Comparison of ENCODE assay signal across 14 cellular contexts in genomic region chr11:47391711-47392432, GRCh38. TPM values are rescaled to one million over a fixed set of nuclear protein-coding genes. Genes with fewer than 3 reads are reported as not detected.
DNase-seq lines count a peak whose midpoint lies in the region; ATAC-seq and TF ChIP-seq lines count a peak whose summit lies in the region.
"Had no signal": no experiment of that assay in that cellular context is flagged by ENCODE, and none has a peak within 500 bp of the region (broad histone marks: within the 10 kb centered on the region; RNA-seq: fewer than 3 reads in every experiment).

No MANE protein-coding gene starts in this region.

- H3K27ac ChIP-seq in naive thymus-derived CD4-positive, alpha-beta T cell (ENCODE audit: low read depth, low read length) = no peak overlapping the region
- H3K27ac ChIP-seq in upper lobe of left lung = peak overlapping the region; percentile 94 to 97 (median 95)
- H3K27ac ChIP-seq: SJCRH30 had no signal

- H3K4me1 Mint-ChIP-seq in central memory CD8-positive, alpha-beta T cell = peaks cover 38% of the 10 kb centered on the region
- peaks cover 16 to 61% (median 46%) of the 10 kb centered on the region in 7 donors for H3K4me1 Mint-ChIP-seq in naive thymus-derived CD4-positive, alpha-beta T cell
- peaks cover 45% of the 10 kb centered on the region for H3K4me1 Mint-ChIP-seq in activated T-cell treated with anti-CD3 and anti-CD28 coated beads, Interleukin-2, amount 50 U/mL, for 4 hours (ENCODE audit: low read depth)

- H3K4me3 ChIP-seq in naive thymus-derived CD4-positive, alpha-beta T cell (ENCODE audit: low read length) = no peak overlapping the region
- no peak overlapping the region for H3K4me3 ChIP-seq in upper lobe of left lung
- H3K4me3 ChIP-seq: MG63, SJCRH30 had no signal

- H3K4me3 Mint-ChIP-seq in central memory CD8-positive, alpha-beta T cell = no peak overlapping the region
- peak overlapping the region in 1 of 10 donors; percentile 9 for H3K4me3 Mint-ChIP-seq in naive thymus-derived CD4-positive, alpha-beta T cell
- H3K4me3 Mint-ChIP-seq in activated T-cell treated with anti-CD3 and anti-CD28 coated beads, Interleukin-2, amount 50 U/mL, for 4 hours = no peak overlapping the region

- no peaks in the 10 kb centered on the region for H3K36me3 Mint-ChIP-seq in central memory CD8-positive, alpha-beta T cell (ENCODE audit: insufficient read depth)
- no peaks in the 10 kb centered on the region for H3K36me3 Mint-ChIP-seq in naive thymus-derived CD4-positive, alpha-beta T cell
- H3K36me3 Mint-ChIP-seq in activated T-cell treated with anti-CD3 and anti-CD28 coated beads, Interleukin-2, amount 50 U/mL, for 4 hours (ENCODE audit: insufficient read depth) = no peaks in the 10 kb centered on the region

- DNase-seq in cardiac septum (ENCODE audit: low spot score) (peak; percentile 56), Right ventricle myocardium inferior (ENCODE audit: missing footprints) (no peak), upper lobe of left lung (no peak), NOMO-1 treated with dmso at 0.1 percent for 144 hours (lab: John Stamatoyannopoulos, UW; ENCODE audit: unreplicated experiment) (no peak)
- no peak for DNase-seq in central memory CD8-positive, alpha-beta T cell (ENCODE audit: low spot score in 2 of 2)
- no peak for DNase-seq in naive thymus-derived CD4-positive, alpha-beta T cell
- no peak for DNase-seq in activated T-cell treated with anti-CD3 and anti-CD28 coated beads, Interleukin-2, amount 50 U/mL, for 4 hours
- DNase-seq: GOT3; MG63; SJCRH30; stimulated activated CD4-positive, alpha-beta T cell treated with anti-CD3 and anti-CD28 coated beads, Interleukin-15, amount 100 ng/mL, for 24 hours had no signal

- no peaks in the 10 kb centered on the region for H3K9me3 Mint-ChIP-seq in central memory CD8-positive, alpha-beta T cell
- H3K9me3 Mint-ChIP-seq in naive thymus-derived CD4-positive, alpha-beta T cell = peaks cover 0 to 1% (median 0%) of the 10 kb centered on the region in 11 donors
- H3K9me3 Mint-ChIP-seq in activated T-cell treated with anti-CD3 and anti-CD28 coated beads, Interleukin-2, amount 50 U/mL, for 4 hours = no peaks in the 10 kb centered on the region

- H3K36me3 ChIP-seq in naive thymus-derived CD4-positive, alpha-beta T cell (ENCODE audit: control insufficient read depth in 2 of 3, insufficient read depth in 3 of 3, low read length in 3 of 3) = no peaks in the 10 kb centered on the region
- no peaks in the 10 kb centered on the region for H3K36me3 ChIP-seq in upper lobe of left lung
- H3K36me3 ChIP-seq: MG63, SJCRH30 had no signal

- no peak for TF ChIP-seq EP300 in upper lobe of left lung (IDR thresholded peaks at IDR 0.05)

- CTCF ChIA-PET in naive thymus-derived CD4-positive, alpha-beta T cell (lab: Charles Lee) = interaction anchor here (0.8 to 4.0 kb wide), 5 partner anchors 9 to 20 kb away, joined by 3 to 33 read pairs (median 6); partner anchors contain the start of gene SLC39A13

- no peak for TF ChIP-seq CTCF in upper lobe of left lung (IDR thresholded peaks at IDR 0.05)

- H3K27me3 Mint-ChIP-seq in central memory CD8-positive, alpha-beta T cell = no peaks in the 10 kb centered on the region
- H3K27me3 Mint-ChIP-seq in naive thymus-derived CD4-positive, alpha-beta T cell = no peaks in the 10 kb centered on the region
- no peaks in the 10 kb centered on the region for H3K27me3 Mint-ChIP-seq in activated T-cell treated with anti-CD3 and anti-CD28 coated beads, Interleukin-2, amount 50 U/mL, for 4 hours (ENCODE audit: low read depth)

- TF ChIP-seq POLR2A in upper lobe of left lung (IDR thresholded peaks at IDR 0.05) = no peak

- WGBS in upper lobe of left lung, 2 donors = 82 to 85% methylated on average over 10 to 16 of the region's 16 CpGs

- H3K27ac Mint-ChIP-seq in central memory CD8-positive, alpha-beta T cell (ENCODE audit: low read depth) = peak overlapping the region; percentile 91
- H3K27ac Mint-ChIP-seq in naive thymus-derived CD4-positive, alpha-beta T cell = peak overlapping the region; percentile 15 to 96 (median 65)

- no peaks in the 10 kb centered on the region for H3K9me3 ChIP-seq in naive thymus-derived CD4-positive, alpha-beta T cell (ENCODE audit: control insufficient read depth in 2 of 3, low read length in 3 of 3)
- no peaks in the 10 kb centered on the region for H3K9me3 ChIP-seq in upper lobe of left lung
- H3K9me3 ChIP-seq: MG63, SJCRH30 had no signal

- no peaks in the 10 kb centered on the region for H3K27me3 ChIP-seq in naive thymus-derived CD4-positive, alpha-beta T cell (ENCODE audit: control insufficient read depth in 2 of 2, insufficient read depth in 2 of 2, low read length in 2 of 2)
- no peaks in the 10 kb centered on the region for H3K27me3 ChIP-seq in upper lobe of left lung
- H3K27me3 ChIP-seq: MG63, SJCRH30 had no signal

- POLR2A ChIA-PET in naive thymus-derived CD4-positive, alpha-beta T cell (lab: Charles Lee) = interaction anchor here (1.1 to 6.1 kb wide), 6 partner anchors 8 to 34 kb away, joined by 5 to 41 read pairs (median 12); partner anchors contain the start of gene PSMC3

- intact Hi-C loops in cardiac septum (cut with DNase I) = no loop called here
- intact Hi-C loops in Right ventricle myocardium inferior (cut with DNase I) = no loop called here
- intact Hi-C loops in naive thymus-derived CD4-positive, alpha-beta T cell (cut with micrococcal nuclease) = no loop called here

- peaks cover 28 to 42% of the 10 kb centered on the region in 2 donors for H3K4me1 ChIP-seq in naive thymus-derived CD4-positive, alpha-beta T cell (ENCODE audit: control insufficient read depth in 2 of 2, insufficient read depth in 2 of 2, low read length in 2 of 2)
- H3K4me1 ChIP-seq in upper lobe of left lung = peaks cover 20 to 43% (median 41%) of the 10 kb centered on the region in 4 donors

- ATAC-seq in Right ventricle myocardium inferior = no peak
- ATAC-seq in central memory CD8-positive, alpha-beta T cell (replicated peaks; ENCODE audit: extremely low read depth, poor library complexity, severe bottlenecking) = no peak
- no peak for ATAC-seq in naive thymus-derived CD4-positive, alpha-beta T cell
- ATAC-seq in upper lobe of left lung (ENCODE audit: low FRiP score in 2 of 2) = no peak
- ATAC-seq in GM21526 (IDR thresholded peaks at IDR 0.05; ENCODE audit: low FRiP score, unreplicated experiment) = no peak
- ATAC-seq in activated T-cell treated with anti-CD3 and anti-CD28 coated beads, Interleukin-2, amount 50 U/mL, for 4 hours = no peak

RNA-seq across cellular contexts. Expression of gene SPI1, which starts 13.5 kb away (rescaled TPM):
- total RNA-seq in cardiac septum (12.0 TPM), Right ventricle myocardium inferior (14.6 TPM), upper lobe of left lung (100 to 1,000 TPM in 5 of 6 donors, 10 to 100 TPM in 1; 52.8 to 275 (median 179) TPM)
- 100 to 1,000 TPM in 1 of 5 experiments, 10 to 100 TPM in 1, 1 to 10 TPM in 2, not detected in 1; 5.0 to 247 (median 17.8) TPM for total RNA-seq in naive thymus-derived CD4-positive, alpha-beta T cell
- under 1 TPM in 1 of 2 donors, not detected in 1; 0.27 TPM for polyA plus RNA-seq in naive thymus-derived CD4-positive, alpha-beta T cell
- total RNA-seq in activated T-cell treated with anti-CD3 and anti-CD28 coated beads, Interleukin-2, amount 50 U/mL, for 4 hours = 1 to 10 TPM in 2 of 3 donors, under 1 TPM in 1; 0.74 to 2.3 (median 1.1) TPM
- total RNA-seq: bronchial epithelial cell, endothelial cell of umbilical vein, SJCRH30 had no signal
- polyA plus RNA-seq: endothelial cell of umbilical vein had no signal

RNA-seq across cellular contexts. Expression of gene SLC39A13, which starts 16.5 kb away (rescaled TPM):
- 72.2 TPM for total RNA-seq in cardiac septum
- total RNA-seq in Right ventricle myocardium inferior = 35.0 TPM
- 10 to 100 TPM; 29.9 to 60.4 (median 45.1) TPM for total RNA-seq in naive thymus-derived CD4-positive, alpha-beta T cell
- polyA plus RNA-seq in naive thymus-derived CD4-positive, alpha-beta T cell = 10 to 100 TPM; 21.4 to 40.7 TPM
- 10 to 100 TPM; 47.9 to 98.8 (median 62.8) TPM for total RNA-seq in upper lobe of left lung
- total RNA-seq in activated T-cell treated with anti-CD3 and anti-CD28 coated beads, Interleukin-2, amount 50 U/mL, for 4 hours = 10 to 100 TPM; 18.7 to 20.8 (median 19.5) TPM

RNA-seq across cellular contexts. Expression of gene PSMC3, which starts 34.4 kb away (rescaled TPM):
- total RNA-seq in cardiac septum = 132 TPM
- 160 TPM for total RNA-seq in Right ventricle myocardium inferior
- 100 to 1,000 TPM in 1 of 5 experiments, 10 to 100 TPM in 4; 42.2 to 149 (median 51.3) TPM for total RNA-seq in naive thymus-derived CD4-positive, alpha-beta T cell
- polyA plus RNA-seq in naive thymus-derived CD4-positive, alpha-beta T cell = 100 to 1,000 TPM; 106 to 128 TPM
- total RNA-seq in upper lobe of left lung = 100 to 1,000 TPM in 3 of 6 donors, 10 to 100 TPM in 3; 70.1 to 116 (median 99.8) TPM
- 100 to 1,000 TPM; 275 to 300 (median 299) TPM for total RNA-seq in activated T-cell treated with anti-CD3 and anti-CD28 coated beads, Interleukin-2, amount 50 U/mL, for 4 hours

RNA-seq across cellular contexts. Expression of gene MYBPC3, which starts 39.4 kb away (rescaled TPM):
- total RNA-seq in cardiac septum (1,860 TPM), Right ventricle myocardium inferior (2,397 TPM), upper lobe of left lung (1 to 10 TPM in 3 of 6 donors, under 1 TPM in 2, not detected in 1; 0.61 to 1.8 (median 1.0) TPM)
- under 1 TPM in 2 of 5 experiments, not detected in 3; 0.16 to 0.86 TPM for total RNA-seq in naive thymus-derived CD4-positive, alpha-beta T cell
- polyA plus RNA-seq in naive thymus-derived CD4-positive, alpha-beta T cell = not detected
- total RNA-seq in activated T-cell treated with anti-CD3 and anti-CD28 coated beads, Interleukin-2, amount 50 U/mL, for 4 hours = not detected
- total RNA-seq: endothelial cell of umbilical vein, SJCRH30 had no signal
- polyA plus RNA-seq: endothelial cell of umbilical vein had no signal

RNA-seq across cellular contexts. Expression of gene RAPSN, which starts 57.1 kb away (rescaled TPM):
- total RNA-seq in cardiac septum (3.7 TPM), Right ventricle myocardium inferior (7.0 TPM), upper lobe of left lung (1 to 10 TPM in 2 of 6 donors, under 1 TPM in 1, not detected in 3; 0.30 to 1.1 (median 1.0) TPM)
- total RNA-seq in naive thymus-derived CD4-positive, alpha-beta T cell = 1 to 10 TPM in 4 of 5 experiments, under 1 TPM in 1; 0.99 to 1.7 (median 1.4) TPM
- not detected for polyA plus RNA-seq in naive thymus-derived CD4-positive, alpha-beta T cell
- under 1 TPM; 0.46 to 0.53 (median 0.52) TPM for total RNA-seq in activated T-cell treated with anti-CD3 and anti-CD28 coated beads, Interleukin-2, amount 50 U/mL, for 4 hours
